In genomic region chr1:8202182-8202905, GRCh38 we compare ENCODE assay signal across 9 cellular contexts.
DNase-seq lines count a peak whose midpoint lies in the region; ATAC-seq, FAIRE-seq and TF ChIP-seq lines count a peak whose summit lies in the region.
"Had no signal": no experiment of that assay in that cellular context is flagged by ENCODE, and none has a peak within 500 bp of the region (broad histone marks: within the 10 kb centered on the region; RNA-seq: fewer than 3 reads in every experiment).

No MANE protein-coding gene starts in this region.

- H3K36me3 ChIP-seq in fibroblast of lung (ENCODE audit: control insufficient read depth, insufficient read depth, low read length): no peaks in the 10 kb centered on the region

- DNase-seq in AG08395 (ENCODE audit: low spot score) (peak; percentile 67), RCC 7860 (ENCODE audit: low spot score) (peak; percentile 89), fibroblast of lung (ENCODE audit: low read depth in 2 of 2) (peak; percentile 92 to 95), omental fat pad (ENCODE audit: low spot score) (no peak), NOMO-1 treated with DMSO at 0.1 percent for 48 hours (lab: John Stamatoyannopoulos, UW; ENCODE audit: unreplicated experiment) (no peak), CD1c-positive myeloid dendritic cell (ENCODE audit: extremely low spot score) (no peak), AML-193 (lab: John Stamatoyannopoulos, UW) (no peak)
- DNase-seq: COR-L47 had no signal

- peak overlapping the region; percentile 7 for H2AFZ ChIP-seq in fibroblast of lung (ENCODE audit: low read length)

- peak overlapping the region in 2 of 4 experiments; percentile 10 to 30 for H3K4me3 ChIP-seq in fibroblast of lung (replicated peaks in 1 of 4; ENCODE audit: control extremely low read depth in 1 of 4, insufficient read depth in 1 of 4, low read depth in 3 of 4, low read length in 4 of 4)

- FAIRE-seq in RCC 7860 (lab: Jason Lieb, UNC): peak; percentile 88

- peak overlapping the region; percentile 8 for H3K9ac ChIP-seq in fibroblast of lung (ENCODE audit: insufficient read depth, low read length)

- peak; percentile 69 for ATAC-seq in omental fat pad (ENCODE audit: low FRiP score)
- ATAC-seq in HG03469 (IDR thresholded peaks at IDR 0.05; ENCODE audit: unreplicated experiment): no peak

- no peaks in the 10 kb centered on the region for H3K9me3 ChIP-seq in fibroblast of lung (ENCODE audit: control insufficient read depth, insufficient read depth, low read depth, low read length)

- TF ChIP-seq CTCF in fibroblast of lung (conservative IDR thresholded peaks at IDR 0.05 in 1 of 2, IDR thresholded peaks at IDR 0.05 in 1 of 2; ENCODE audit: low read depth in 1 of 2, low read length in 2 of 2) (no peak), omental fat pad (IDR thresholded peaks at IDR 0.05) (no peak)

- H3K27ac ChIP-seq in fibroblast of lung (ENCODE audit: insufficient read depth, low read length): peak overlapping the region; percentile 78

- peak overlapping the region; percentile 57 for H3K4me2 ChIP-seq in fibroblast of lung (ENCODE audit: extremely low read depth, insufficient read depth, low read length)

- no peaks in the 10 kb centered on the region for H3K79me2 ChIP-seq in fibroblast of lung (ENCODE audit: control insufficient read depth, insufficient read depth, low read length)

- H4K20me1 ChIP-seq in fibroblast of lung (ENCODE audit: control insufficient read depth, extremely low read depth, insufficient read depth, low read length): no peaks in the 10 kb centered on the region

- H3K27me3 ChIP-seq in fibroblast of lung (ENCODE audit: control insufficient read depth, insufficient read depth, low read length): no peaks in the 10 kb centered on the region

- peaks cover 25% of the 10 kb centered on the region for H3K4me1 ChIP-seq in fibroblast of lung (ENCODE audit: control insufficient read depth, extremely low read depth, insufficient read depth, low read length)

Comparison
In these comparisons a context has a peak if more than half of its experiments do, and no peak if none do; other contexts are left out.
1. DNase-seq: peak in AG08395 (single experiment), RCC 7860 (single experiment) and fibroblast of lung (2 of 2); none in omental fat pad (single experiment), NOMO-1 treated with DMSO at 0.1 percent for 48 hours (single experiment), CD1c-positive myeloid dendritic cell (single experiment) and AML-193 (0 of 2).